Comparison of ENCODE assay signal across 8 cellular contexts in the genomic region with DNA sequence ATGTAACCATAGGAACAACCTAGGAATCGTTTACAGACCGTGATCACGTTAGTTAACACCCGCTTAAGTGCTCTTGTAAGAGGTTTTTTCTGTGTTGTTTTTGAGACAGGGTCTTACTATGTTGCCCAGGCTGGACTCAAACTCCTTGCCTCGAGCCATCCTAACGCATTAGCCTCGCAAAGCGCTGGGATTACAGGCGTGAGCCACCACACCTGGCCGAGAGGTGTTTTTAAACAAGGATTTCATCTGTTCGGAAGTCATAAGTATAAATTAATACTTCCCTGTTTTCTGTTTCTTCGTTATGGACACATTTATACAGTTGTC. TPM values are rescaled to one million over a fixed set of nuclear protein-coding genes. Genes with fewer than 3 reads are reported as not detected.
DNase-seq lines count a peak whose midpoint lies in the region; ATAC-seq and TF ChIP-seq lines count a peak whose summit lies in the region.

No MANE protein-coding gene starts in this region.

- TF ChIP-seq EP300 in esophagus muscularis mucosa (IDR thresholded peaks at IDR 0.05): no peak

- no peaks in the 10 kb centered on the region; the same call in 1 of the 2 replicates for H3F3A ChIP-seq in PC-9 (ENCODE audit: insufficient read depth, low read depth)

- WGBS in esophagus muscularis mucosa: 9% methylated on average over 9 of the region's 12 CpGs

- H3K9me3 ChIP-seq in PC-9 (ENCODE audit: insufficient read depth, low read depth) (no peaks in the 10 kb centered on the region), esophagus muscularis mucosa (no peaks in the 10 kb centered on the region)

- H3K27ac ChIP-seq in PC-9 (no peak overlapping the region), esophagus muscularis mucosa (replicated peaks in 1 of 4) (peak overlapping the region; percentile 76 to 84 (median 80)), rectal smooth muscle tissue (ENCODE audit: low read depth, low read length) (peak overlapping the region; percentile 67)

- BruUV-seq in PC-9 (replicated peaks; lab: Mats Ljungman, UMichigan): no TSS peak

- H3K4me2 ChIP-seq in PC-9: peak overlapping the region; percentile 92

- peaks cover 30% of the 10 kb centered on the region for H3K4me1 ChIP-seq in PC-9 (replicated peaks; ENCODE audit: insufficient read depth)
- peaks cover 17 to 26% (median 22%) of the 10 kb centered on the region in 4 donors for H3K4me1 ChIP-seq in esophagus muscularis mucosa
- H3K4me1 ChIP-seq in rectal smooth muscle tissue (ENCODE audit: control insufficient read depth, insufficient read depth, low read length): no peaks in the 10 kb centered on the region

- peaks cover 8% of the 10 kb centered on the region for H4K20me1 ChIP-seq in PC-9 (ENCODE audit: insufficient read depth)

- H3K79me2 ChIP-seq in PC-9 (ENCODE audit: low read depth): peaks cover 58% of the 10 kb centered on the region

- DNase-seq in GM12865 (ENCODE audit: low read depth): no peak
- DNase-seq in PC-9: no peak
- no peak for DNase-seq in esophagus muscularis mucosa (ENCODE audit: extremely low spot score)
- DNase-seq in medulla oblongata (ENCODE audit: extremely low spot score): no peak
- DNase-seq in GF-D8 (lab: John Stamatoyannopoulos, UW): no peak

- TF ChIP-seq CTCF in GM12865 (IDR thresholded peaks at IDR 0.05; ENCODE audit: insufficient read depth, low read depth, low read length, missing control alignments) (no peak), PC-9 (conservative IDR thresholded peaks at IDR 0.05) (no peak), esophagus muscularis mucosa (IDR thresholded peaks at IDR 0.05) (no peak)

- peak overlapping the region; percentile 77 for H3K4me3 ChIP-seq in GM12865 (ENCODE audit: low read depth, low read length)
- peak overlapping the region; percentile 76 for H3K4me3 ChIP-seq in PC-9
- peak overlapping the region; percentile 72 to 94 (median 84) for H3K4me3 ChIP-seq in esophagus muscularis mucosa
- peak overlapping the region; percentile 92 for H3K4me3 ChIP-seq in rectal smooth muscle tissue (ENCODE audit: low read length)

- H2AFZ ChIP-seq in PC-9: peak overlapping the region; percentile 98

- CTCF ChIA-PET in PC-9 (lab: Charles Lee): no interaction called here

- peak overlapping the region; percentile 33 for H3K9ac ChIP-seq in rectal smooth muscle tissue (ENCODE audit: low read length)

- ATAC-seq in GM19463 (IDR thresholded peaks at IDR 0.05; ENCODE audit: unreplicated experiment) (no peak), HG02798 (IDR thresholded peaks at IDR 0.05; ENCODE audit: poor library complexity, unreplicated experiment) (no peak)

- H3K36me3 ChIP-seq in PC-9 (ENCODE audit: low read depth) (peaks cover 31% of the 10 kb centered on the region), esophagus muscularis mucosa (peaks cover 8 to 31% (median 21%) of the 10 kb centered on the region in 4 donors), rectal smooth muscle tissue (ENCODE audit: control insufficient read depth, insufficient read depth, low read length) (peaks cover 2% of the 10 kb centered on the region)

- H3K9me2 ChIP-seq in PC-9 (ENCODE audit: insufficient read depth): no peaks in the 10 kb centered on the region

- POLR2A ChIA-PET in PC-9 (lab: Charles Lee; ENCODE audit: unreplicated experiment): no interaction called here

- intact Hi-C loops in PC-9 (cut with micrococcal nuclease; ENCODE audit: unreplicated experiment): no loop called here
- intact Hi-C loops in esophagus muscularis mucosa (cut with DNase I): no loop called here

- TF ChIP-seq POLR2A in esophagus muscularis mucosa (IDR thresholded peaks at IDR 0.05; ENCODE audit: low read depth): no peak

- no peaks in the 10 kb centered on the region for H3K27me3 ChIP-seq in PC-9 (ENCODE audit: insufficient read depth, low read depth)
- peaks cover 0 to 9% (median 3%) of the 10 kb centered on the region in 4 donors for H3K27me3 ChIP-seq in esophagus muscularis mucosa
- H3K27me3 ChIP-seq in rectal smooth muscle tissue (ENCODE audit: control insufficient read depth, insufficient read depth, low read length): no peaks in the 10 kb centered on the region

RNA-seq across cellular contexts. Expression of gene MRS2, which starts 0.7 kb away (rescaled TPM):
- 43.5 and 49.7 TPM in 2 replicates for total RNA-seq in PC-9 (2021)
- total RNA-seq in esophagus muscularis mucosa: 10 to 100 TPM; 24.5 to 30.7 (median 25.5) TPM

RNA-seq across cellular contexts. Expression of gene DCDC2, which starts 45.6 kb away (rescaled TPM):
- 4.2 and 5.6 TPM in 2 replicates for total RNA-seq in PC-9 (2021)
- not detected for total RNA-seq in esophagus muscularis mucosa
